Comparison of ENCODE assay signal across 5 cellular contexts in genomic region chr7:113012862-113013261, GRCh38.
DNase-seq lines count a peak whose midpoint lies in the region; ATAC-seq, FAIRE-seq and TF ChIP-seq lines count a peak whose summit lies in the region.
"Not testable (repeated sequence)": the region's sequence is repeated elsewhere in the genome, so short reads cannot be mapped to it uniquely, and the experiment has no call there.

No MANE protein-coding gene starts in this region.

- not testable (repeated sequence) for FAIRE-seq in K562 (lab: Jason Lieb, UNC); HepG2 (lab: Jason Lieb, UNC)

- H3K36me3 ChIP-seq in RWPE2 (ENCODE audit: low read depth); K562 (ENCODE audit: control insufficient read depth, insufficient read depth, low read length); mammary epithelial cell (ENCODE audit: insufficient read depth, low read length); HepG2 (replicated peaks in 1 of 2; ENCODE audit: control insufficient read depth in 1 of 2, insufficient read depth in 2 of 2, low read length in 2 of 2); smooth muscle cell (ENCODE audit: low read depth): not testable (repeated sequence)

- H3K27me3 ChIP-seq in RWPE2 (ENCODE audit: insufficient read depth, poor library complexity, severe bottlenecking); K562 (ENCODE audit: control insufficient read depth in 2 of 2, insufficient read depth in 2 of 2, low read length in 2 of 2); mammary epithelial cell (ENCODE audit: insufficient read depth, low read length); HepG2 (ENCODE audit: control insufficient read depth in 1 of 2, insufficient read depth in 2 of 2, low read length in 2 of 2); smooth muscle cell (ENCODE audit: low read depth): not testable (repeated sequence)

- POLR2A ChIA-PET in K562 (lab: Yijun Ruan, JAX); HepG2 (lab: Yijun Ruan, JAX): not testable (repeated sequence)

- ATAC-seq in RWPE2 (ENCODE audit: low read depth); K562; HepG2: not testable (repeated sequence)

- not testable (repeated sequence) for H3K4me1 ChIP-seq in RWPE2 (ENCODE audit: insufficient read depth, poor library complexity, severe bottlenecking); K562 (replicated peaks in 1 of 2; ENCODE audit: control insufficient read depth in 2 of 2, insufficient read depth in 2 of 2, low read length in 2 of 2); HepG2 (ENCODE audit: insufficient read depth, low read length); smooth muscle cell (ENCODE audit: low read depth)
- peaks cover 12% of the 10 kb centered on the region for H3K4me1 ChIP-seq in mammary epithelial cell (ENCODE audit: insufficient read depth, low read length)

- peak overlapping the region; percentile 52 for H3K27ac ChIP-seq in RWPE2 (ENCODE audit: poor library complexity, severe bottlenecking)
- H3K27ac ChIP-seq in K562 (ENCODE audit: extremely low read depth, low read depth, low read length); HepG2 (ENCODE audit: extremely low read length, insufficient read depth, low read length): not testable (repeated sequence)
- peak overlapping the region; percentile 59 for H3K27ac ChIP-seq in mammary epithelial cell (ENCODE audit: insufficient read depth, low read depth, low read length)
- H3K27ac ChIP-seq in smooth muscle cell (ENCODE audit: low read depth) = peak overlapping the region; percentile 63

- H3K4me2 ChIP-seq in K562 (ENCODE audit: insufficient read depth, low read length); mammary epithelial cell (ENCODE audit: insufficient read depth, low read depth, low read length); HepG2 (ENCODE audit: low read depth, low read length); smooth muscle cell: not testable (repeated sequence)

- 17% methylated on average over 1 of the region's 1 CpG for WGBS in K562 (ENCODE audit: insufficient coverage, low coverage, missing lambda C conversion rate)
- WGBS in mammary epithelial cell (ENCODE audit: low coverage, missing lambda C conversion rate) = 100% methylated on average over 1 of the region's 1 CpG
- 0% methylated on average over 1 of the region's 1 CpG for WGBS in HepG2 (ENCODE audit: low lambda C conversion rate)
- 92% methylated on average over 1 of the region's 1 CpG for WGBS in smooth muscle cell (ENCODE audit: low lambda C conversion rate)

- not testable (repeated sequence) for H3K9me1 ChIP-seq in K562 (ENCODE audit: control insufficient read depth, insufficient read depth, low read length)

- DNase-seq in RWPE2 (ENCODE audit: low spot score); K562 (ENCODE audit: extremely low read depth in 1 of 4, low spot score in 3 of 4); mammary epithelial cell; HepG2 (ENCODE audit: low spot score); smooth muscle cell (lab: John Stamatoyannopoulos, UW; ENCODE audit: unreplicated experiment): not testable (repeated sequence)

- H3K79me2 ChIP-seq in K562 (ENCODE audit: control insufficient read depth, insufficient read depth, low read length); mammary epithelial cell (ENCODE audit: insufficient read depth, low read length); HepG2 (ENCODE audit: insufficient read depth, low read length); smooth muscle cell (ENCODE audit: low read depth): not testable (repeated sequence)

- dilution Hi-C loops in mammary epithelial cell (cut with HindIII; ENCODE audit: low sequenced_read_pairs) = not testable (repeated sequence)

- H3K9ac ChIP-seq in K562 (ENCODE audit: insufficient read depth in 1 of 2, low read depth in 2 of 2, low read length in 2 of 2); mammary epithelial cell (ENCODE audit: insufficient read depth, low read length); HepG2 (ENCODE audit: insufficient read depth, low read depth, low read length); smooth muscle cell (ENCODE audit: low read depth): not testable (repeated sequence)

- not testable (repeated sequence) for H3K4me3 ChIP-seq in RWPE2 (ENCODE audit: severe bottlenecking); K562; mammary epithelial cell (replicated peaks in 1 of 3; ENCODE audit: insufficient read depth in 1 of 3, low read depth in 2 of 3, low read length in 3 of 3); HepG2 (replicated peaks in 1 of 3; ENCODE audit: insufficient read depth in 1 of 3, low read depth in 2 of 3, low read length in 3 of 3); smooth muscle cell

- TF ChIP-seq CTCF in RWPE2 (IDR thresholded peaks at IDR 0.05; ENCODE audit: poor library complexity, severe bottlenecking); K562 (IDR thresholded peaks at IDR 0.05 in 2 of 3, conservative IDR thresholded peaks at IDR 0.05 in 1 of 3; ENCODE audit: insufficient read depth in 2 of 3, low read depth in 1 of 3, low read length in 3 of 3); mammary epithelial cell (conservative IDR thresholded peaks at IDR 0.05 in 1 of 2, IDR thresholded peaks at IDR 0.05 in 1 of 2; ENCODE audit: extremely low read depth in 1 of 2, insufficient read depth in 1 of 2, low read depth in 1 of 2, low read length in 2 of 2); HepG2 (CRISPR knock-in tag; IDR thresholded peaks at IDR 0.05); smooth muscle cell (IDR thresholded peaks at IDR 0.05; ENCODE audit: borderline replicate concordance, insufficient read depth, poor library complexity, severe bottlenecking): not testable (repeated sequence)

- not testable (repeated sequence) for H4K20me1 ChIP-seq in K562 (replicated peaks; ENCODE audit: control insufficient read depth, insufficient read depth, low read length); mammary epithelial cell (ENCODE audit: insufficient read depth, low read length); HepG2 (ENCODE audit: insufficient read depth, low read length); smooth muscle cell (ENCODE audit: low read depth)

- in situ Hi-C loops in K562 (cut with MboI) (loop anchor here (25.0 kb wide), 2 partner anchors 399 to 699 kb away; no protein-coding TSS in a partner anchor), mammary epithelial cell (cut with MboI; ENCODE audit: low sequenced_read_pairs in 2 of 2) (loop anchor here (25.0 kb wide), 1 partner anchor 274 kb away; no protein-coding TSS in a partner anchor), HepG2 (cut with HindIII; ENCODE audit: extremely low pct_ligation_motif_present, low pct_unique_long_range_greater_than_20kb) (loop anchor here (25.0 kb wide), 1 partner anchor 274 kb away; no protein-coding TSS in a partner anchor)

- intact Hi-C loops in K562 (cut with micrococcal nuclease) (loop anchor here (5.0 kb wide), 1 partner anchor 461 kb away; no protein-coding TSS in a partner anchor), mammary epithelial cell (cut with micrococcal nuclease) (loop anchor here (5.0 kb wide), 2 partner anchors 104 to 144 kb away; partner anchors contain the start of gene SMIM30)
- intact Hi-C loops in HepG2 (cut with micrococcal nuclease; ENCODE audit: unreplicated experiment) = not testable (repeated sequence)

- not testable (repeated sequence) for BruUV-seq in K562 (replicated peaks; lab: Mats Ljungman, UMichigan); mammary epithelial cell (replicated peaks; lab: Mats Ljungman, UMichigan); HepG2 (replicated peaks; lab: Mats Ljungman, UMichigan)

- TF ChIP-seq EP300 in K562 (IDR thresholded peaks at IDR 0.05; ENCODE audit: low read length); HepG2 (IDR thresholded peaks at IDR 0.05; ENCODE audit: low read depth in 2 of 2, low read length in 2 of 2); HepG2 (CRISPR knock-in tag; IDR thresholded peaks at IDR 0.05; ENCODE audit: borderline replicate concordance): not testable (repeated sequence)

- not testable (repeated sequence) for H2AFZ ChIP-seq in K562 (ENCODE audit: low read depth, low read length); mammary epithelial cell (ENCODE audit: low read depth, low read length); HepG2 (ENCODE audit: low read length); smooth muscle cell (ENCODE audit: low read depth)

- not testable (repeated sequence) for TF ChIP-seq POLR2A in K562 (conservative IDR thresholded peaks at IDR 0.05); HepG2 (IDR thresholded peaks at IDR 0.05; ENCODE audit: insufficient read depth in 1 of 2, low read depth in 2 of 2, low read length in 2 of 2)

- CTCF ChIA-PET in K562 (lab: Yijun Ruan, JAX; ENCODE audit: low intra/inter-chr PET ratio); mammary epithelial cell (lab: Charles Lee; ENCODE audit: low non-redundant PET); HepG2 (lab: Yijun Ruan, JAX; ENCODE audit: low intra/inter-chr PET ratio, low total read pairs): not testable (repeated sequence)

- H3F3A ChIP-seq in smooth muscle cell (ENCODE audit: low read depth) = not testable (repeated sequence)

- H3K9me3 ChIP-seq in RWPE2 (ENCODE audit: severe bottlenecking); K562 (replicated peaks; ENCODE audit: control insufficient read depth, insufficient read depth, low read depth, low read length); mammary epithelial cell (replicated peaks; ENCODE audit: insufficient read depth, low read length); HepG2 (ENCODE audit: low read length); smooth muscle cell (replicated peaks; ENCODE audit: low read depth): not testable (repeated sequence)

- TF ChIP-seq RAD21 in K562 (CRISPR knock-in tag; conservative IDR thresholded peaks at IDR 0.05 in 1 of 2, IDR thresholded peaks at IDR 0.05 in 1 of 2); HepG2 (CRISPR knock-in tag; IDR thresholded peaks at IDR 0.05): not testable (repeated sequence)
